ENCODE assay signal across 9 cellular contexts in the genomic region with DNA sequence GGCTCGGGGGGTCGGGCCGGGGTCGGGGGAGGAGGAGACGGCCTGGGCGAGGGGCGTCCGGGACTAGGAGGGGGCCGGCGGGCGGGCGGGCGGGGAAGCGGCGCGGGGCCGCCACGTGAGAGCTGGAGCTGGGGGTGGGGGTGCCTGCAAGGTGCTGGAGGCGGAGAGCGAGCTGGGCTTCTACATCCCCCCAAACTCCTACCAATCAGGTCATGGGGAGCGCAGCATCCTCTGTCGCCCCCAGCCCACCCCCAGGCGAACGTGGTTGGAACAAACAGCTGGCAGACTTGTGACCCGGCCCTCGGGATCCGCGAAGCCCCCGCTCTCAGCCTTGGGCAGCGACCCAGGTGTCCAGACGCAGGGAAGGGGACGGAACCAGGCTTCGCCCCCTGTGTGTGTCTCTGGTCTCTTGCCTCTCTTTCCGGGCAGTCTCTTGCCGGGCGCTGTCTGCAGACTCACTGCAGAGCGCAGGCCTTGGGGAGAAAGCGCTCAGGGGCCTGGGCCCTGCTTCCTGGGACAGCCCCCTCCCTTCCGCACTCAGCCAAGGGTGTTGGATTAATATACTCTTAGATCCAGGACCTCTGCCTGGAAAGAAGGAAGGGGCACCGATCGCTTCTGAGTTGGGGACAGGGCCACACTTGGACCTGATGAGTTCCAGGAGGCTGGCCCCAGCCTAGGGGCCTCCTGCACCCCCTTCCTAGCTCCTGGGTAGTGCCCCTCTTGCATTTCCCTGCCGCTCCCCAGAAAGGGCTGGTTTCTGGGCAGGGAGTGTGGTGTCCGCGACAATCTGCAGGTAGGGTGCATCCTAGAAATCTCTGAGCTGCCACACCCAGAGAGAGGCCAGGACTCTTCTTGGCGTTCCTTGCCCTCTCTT. TPM values are rescaled to one million over a fixed set of nuclear protein-coding genes. Genes with fewer than 3 reads are reported as not detected.
A peak's percentile ranks its signal among the peaks of the same experiment; 100 is the strongest.
DNase-seq lines count a peak whose midpoint lies in the region; ATAC-seq and TF ChIP-seq lines count a peak whose summit lies in the region.
"Had no signal": no experiment of that assay in that cellular context is flagged by ENCODE, and none has a peak within 500 bp of the region (broad histone marks: within the 10 kb centered on the region; RNA-seq: fewer than 3 reads in every experiment).

No MANE protein-coding gene starts in this region.

- no peaks in the 10 kb centered on the region for H3K36me3 Mint-ChIP-seq in activated naive CD4-positive, alpha-beta T cell treated with anti-CD3 and anti-CD28 coated beads for 36 hours (ENCODE audit: low read depth)

- no peaks in the 10 kb centered on the region for H3K9me3 Mint-ChIP-seq in activated naive CD4-positive, alpha-beta T cell treated with anti-CD3 and anti-CD28 coated beads for 36 hours

- no peak overlapping the region for H4K5ac ChIP-seq in mesendoderm (ENCODE audit: low read length)

- no peak overlapping the region for H2AK5ac ChIP-seq in mesendoderm (ENCODE audit: low read length)

- H3K4me1 ChIP-seq in mesendoderm (ENCODE audit: control insufficient read depth, low read depth, low read length): peaks cover 21% of the 10 kb centered on the region
- peaks cover 0 to 7% of the 10 kb centered on the region in 2 donors for H3K4me1 ChIP-seq in uterus

- H3K27me3 ChIP-seq in mesendoderm (ENCODE audit: insufficient read depth, low read length, poor library complexity) (no peaks in the 10 kb centered on the region), uterus (no peaks in the 10 kb centered on the region)

- H3K36me3 ChIP-seq in mesendoderm (ENCODE audit: control insufficient read depth, insufficient read depth, low read length) (no peaks in the 10 kb centered on the region), uterus (no peaks in the 10 kb centered on the region)

- H3K27ac ChIP-seq in coronary artery: no peak overlapping the region
- no peak overlapping the region for H3K27ac ChIP-seq in mesendoderm (ENCODE audit: low read depth, low read length)
- H3K27ac ChIP-seq in uterus: peak overlapping the region; percentile 59 to 78
- H3K27ac ChIP-seq: KMS-11 had no signal

- H2BK15ac ChIP-seq in mesendoderm (replicated peaks; ENCODE audit: low read depth): peak overlapping the region; percentile 47

- H3K9me3 ChIP-seq in uterus: no peaks in the 10 kb centered on the region

- peak overlapping the region; percentile 51 for H2BK120ac ChIP-seq in mesendoderm (ENCODE audit: low read depth, low read length)

- peak overlapping the region; percentile 67 for H3K23ac ChIP-seq in mesendoderm (ENCODE audit: low read length)

- no peak overlapping the region for H3K27ac Mint-ChIP-seq in activated naive CD4-positive, alpha-beta T cell treated with anti-CD3 and anti-CD28 coated beads for 36 hours

- H3K4me3 ChIP-seq in coronary artery (peak overlapping the region; percentile 84), mesendoderm (ENCODE audit: low read length) (peak overlapping the region; percentile 41), uterus (peak overlapping the region; percentile 32 to 77)

- H3K4me1 Mint-ChIP-seq in activated naive CD4-positive, alpha-beta T cell treated with anti-CD3 and anti-CD28 coated beads for 36 hours (ENCODE audit: low read depth): peaks cover 16% of the 10 kb centered on the region

- no peaks in the 10 kb centered on the region for H3K27me3 Mint-ChIP-seq in activated naive CD4-positive, alpha-beta T cell treated with anti-CD3 and anti-CD28 coated beads for 36 hours (ENCODE audit: low read depth)

- ATAC-seq in HG02870 (IDR thresholded peaks at IDR 0.05; ENCODE audit: unreplicated experiment) (no peak), GM18873 (IDR thresholded peaks at IDR 0.05; ENCODE audit: low FRiP score, unreplicated experiment) (no peak)

- H3K4ac ChIP-seq in mesendoderm (ENCODE audit: low read depth, low read length): peak overlapping the region; percentile 86

- no CpG with 5 or more reads among the region's 45 CpGs for WGBS in mesendoderm (ENCODE audit: extremely low coverage, insufficient coverage, low lambda C conversion rate)

- no peak for DNase-seq in activated naive CD4-positive, alpha-beta T cell treated with anti-CD3 and anti-CD28 coated beads for 36 hours
- no peak for DNase-seq in activated naive CD4-positive, alpha-beta T cell treated with Interleukin-2 at 50 U/mL for 16 hours
- DNase-seq in coronary artery (ENCODE audit: low spot score): no peak
- no peak for DNase-seq in mesendoderm
- DNase-seq in uterus: no peak
- DNase-seq in Kasumi-1 (lab: John Stamatoyannopoulos, UW): no peak

- H3K56ac ChIP-seq in mesendoderm (ENCODE audit: low read length): peak overlapping the region; percentile 73

- CTCF ChIA-PET in activated naive CD4-positive, alpha-beta T cell treated with anti-CD3 and anti-CD28 coated beads for 36 hours (lab: Charles Lee): interaction anchor here (0.5 to 2.8 kb wide), 7 partner anchors 8 to 136 kb away, joined by 3 to 16 read pairs (median 4); no protein-coding TSS in a partner anchor

- H3K4me3 Mint-ChIP-seq in activated naive CD4-positive, alpha-beta T cell treated with anti-CD3 and anti-CD28 coated beads for 36 hours: peak overlapping the region; percentile 52

- no peaks in the 10 kb centered on the region for H3K79me2 ChIP-seq in mesendoderm (ENCODE audit: control insufficient read depth, insufficient read depth, low read length)

- intact Hi-C loops in activated naive CD4-positive, alpha-beta T cell treated with anti-CD3 and anti-CD28 coated beads for 36 hours (cut with micrococcal nuclease): no loop called here
- intact Hi-C loops in uterus (cut with DNase I; ENCODE audit: low total_unique reads): no loop called here

- peak overlapping the region; percentile 69 for H3K9ac ChIP-seq in mesendoderm (ENCODE audit: low read length)
- H3K9ac ChIP-seq: KMS-11 had no signal

- TF ChIP-seq CTCF in coronary artery (IDR thresholded peaks at IDR 0.05) (no peak), uterus (IDR thresholded peaks at IDR 0.05) (no peak)

- no peaks in the 10 kb centered on the region for H3K79me1 ChIP-seq in mesendoderm (ENCODE audit: low read length)

- H3K18ac ChIP-seq in mesendoderm (ENCODE audit: low read length): peak overlapping the region; percentile 96

- TF ChIP-seq POLR2A in uterus (IDR thresholded peaks at IDR 0.05): no peak

- H3K4me2 ChIP-seq in mesendoderm (ENCODE audit: low read length): peak overlapping the region; percentile 73
- H3K4me2 ChIP-seq: KMS-11 had no signal

- H2BK5ac ChIP-seq in mesendoderm (ENCODE audit: low read length): no peak overlapping the region

- H4K8ac ChIP-seq in mesendoderm (ENCODE audit: low read depth, low read length): no peak overlapping the region

RNA-seq across cellular contexts. Expression of a gene that starts 0.7 kb away (rescaled TPM):
- total RNA-seq in activated naive CD4-positive, alpha-beta T cell treated with anti-CD3 and anti-CD28 coated beads for 36 hours: 1 to 10 TPM in 1 of 2 experiments, under 1 TPM in 1; 0.96 to 1.1 TPM
- 10.0 TPM for polyA plus RNA-seq in mesendoderm (2013, experiment 1 of 2)
- polyA plus RNA-seq in mesendoderm (2013, experiment 2 of 2): 10.2 TPM
- 1 to 10 TPM in 3 of 4 donors, under 1 TPM in 1; 0.77 to 5.6 (median 3.3) TPM for total RNA-seq in uterus

RNA-seq across cellular contexts. Expression of a gene that starts 20.9 kb away (rescaled TPM):
- total RNA-seq in activated naive CD4-positive, alpha-beta T cell treated with anti-CD3 and anti-CD28 coated beads for 36 hours: under 1 TPM in 1 of 2 experiments, not detected in 1; 0.07 TPM
- polyA plus RNA-seq in mesendoderm (2013, experiment 1 of 2): 0.03 TPM
- 0.01 TPM for polyA plus RNA-seq in mesendoderm (2013, experiment 2 of 2)
- under 1 TPM in 1 of 4 donors, not detected in 3; 0.69 TPM for total RNA-seq in uterus

RNA-seq across cellular contexts. Expression of a gene that starts 28.5 kb away (rescaled TPM):
- not detected for total RNA-seq in activated naive CD4-positive, alpha-beta T cell treated with anti-CD3 and anti-CD28 coated beads for 36 hours
- not detected for polyA plus RNA-seq in mesendoderm (2013, experiment 1 of 2)
- polyA plus RNA-seq in mesendoderm (2013, experiment 2 of 2): not detected
- total RNA-seq in uterus: not detected

Comparison
In these comparisons a context has a peak if more than half of its experiments do, and no peak if none do; other contexts are left out.
1. H3K27ac ChIP-seq: peak in uterus (2 of 2); none in coronary artery (0 of 2) and mesendoderm (single experiment).
2. Peak in every context shown above with its lines, with median percentiles within 50 percentile points of each other: H3K4me3 ChIP-seq.